In the genomic region with DNA sequence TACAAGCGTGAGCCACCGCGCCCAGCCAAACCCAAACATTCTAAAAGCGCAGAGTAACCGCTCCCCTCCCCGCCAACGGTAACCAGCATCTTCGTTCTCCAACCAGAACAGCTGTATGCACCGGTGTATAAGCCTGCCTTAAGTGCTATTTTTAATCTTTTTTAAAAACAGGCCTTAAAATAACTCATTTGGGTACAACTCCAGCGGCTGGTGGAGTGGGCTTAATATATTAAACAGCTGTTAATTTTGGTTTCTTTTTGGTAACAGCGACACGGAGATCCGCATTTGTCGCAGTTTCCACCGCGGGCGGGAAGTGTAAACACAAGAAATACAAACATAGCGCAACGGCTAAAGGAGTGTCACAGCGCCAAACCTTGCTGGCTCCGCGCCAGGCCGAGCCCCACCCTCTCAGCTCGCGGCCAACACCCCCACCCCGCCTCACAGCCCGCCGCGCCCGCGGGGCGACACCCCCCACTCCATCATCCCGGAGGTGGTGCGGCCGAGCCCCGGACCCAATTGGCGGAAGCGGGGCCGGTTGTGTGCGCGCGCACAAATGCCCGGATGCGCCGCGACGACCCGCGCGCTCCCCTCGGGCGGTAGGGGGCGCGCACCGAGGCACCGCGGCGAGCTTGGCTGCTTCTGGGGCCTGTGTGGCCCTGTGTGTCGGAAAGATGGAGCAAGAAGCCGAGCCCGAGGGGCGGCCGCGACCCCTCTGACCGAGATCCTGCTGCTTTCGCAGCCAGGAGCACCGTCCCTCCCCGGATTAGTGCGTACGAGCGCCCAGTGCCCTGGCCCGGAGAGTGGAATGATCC, we compare ENCODE assay signal across 8 cellular contexts. TPM values are rescaled to one million over a fixed set of nuclear protein-coding genes. Genes with fewer than 3 reads are reported as not detected.
DNase-seq lines count a peak whose midpoint lies in the region; ATAC-seq and TF ChIP-seq lines count a peak whose summit lies in the region.

A gene (plus strand): TSS at position 602 of the 812 bp plus-strand sequence. CDS start 301 bp downstream, outside the sequence.

- peak within 1 kb of the TSS; percentile 95 to 98 (median 98) for H3K27ac Mint-ChIP-seq in CD14-positive monocyte

- peak; percentile 77 for TF ChIP-seq CTCF in CD14-positive monocyte (IDR thresholded peaks at IDR 0.05)

- peak; percentile 92 for DNase-seq in CD14-positive monocyte (ENCODE audit: low spot score)
- peak; percentile 63 for DNase-seq in NCI-H524 treated with DMSO at 0.1 percent for 48 hours (lab: John Stamatoyannopoulos, UW)
- peak; percentile 91 to 95 for DNase-seq in activated CD4-positive, alpha-beta T cell treated with anti-CD3 and anti-CD28 coated beads for 4 hours
- DNase-seq in left colon, result peak; percentile 96 to 97
- peak; percentile 94 for DNase-seq in stimulated activated CD4-positive, alpha-beta T cell treated with anti-CD3 and anti-CD28 coated beads, Interleukin-1b, Interleukin-23, amount 100 ng/mL, for 48 hours

- peaks cover 0 to 4% (median 0%) of the 10 kb centered on the region in 3 donors for H3K27me3 Mint-ChIP-seq in CD14-positive monocyte (ENCODE audit: low read depth in 3 of 3)

- H3K9me3 Mint-ChIP-seq in CD14-positive monocyte, result peaks cover 0 to 6% (median 0%) of the 10 kb centered on the region in 7 donors

- intact Hi-C loops in CD14-positive monocyte (cut with micrococcal nuclease) (loop anchor here in 1 of 2 donors (1.0 to 2.0 kb wide), 2 partner anchors 20 to 61 kb away; a partner anchor contains a TSS), left colon (cut with DNase I, micrococcal nuclease) (no loop called here)

- peaks cover 16 to 32% of the 10 kb centered on the region in 2 donors for H3K36me3 Mint-ChIP-seq in CD14-positive monocyte

- ATAC-seq in GM19328 (IDR thresholded peaks at IDR 0.05; ENCODE audit: unreplicated experiment) (peak; percentile 82), HG03469 (IDR thresholded peaks at IDR 0.05; ENCODE audit: unreplicated experiment) (peak; percentile 58), left colon (peak; percentile 90)

- H3K27ac ChIP-seq in cingulate gyrus (ENCODE audit: low read depth, low read length), result peak within 1 kb of the TSS; percentile 94

- peak within 1 kb of the TSS; percentile 95 to 96 for H3K4me3 Mint-ChIP-seq in CD14-positive monocyte

- peaks cover 28% of the 10 kb centered on the region for H3K4me1 Mint-ChIP-seq in CD14-positive monocyte

RNA-seq across cellular contexts. Expression of the gene that starts here (rescaled TPM):
- 10 to 100 TPM; 27.6 to 39.9 TPM for polyA plus RNA-seq in CD14-positive monocyte
- 10 to 100 TPM; 80.2 to 94.7 TPM for total RNA-seq in left colon

Comparison
In these comparisons a context has a peak if more than half of its experiments do, and no peak if none do; other contexts are left out.
1. Peak in every context shown above with its lines: DNase-seq, ATAC-seq and H3K27ac ChIP-seq.